Comparison of ENCODE assay signal across 8 cellular contexts in genomic region chr12:132909030-132909368, GRCh38. TPM values are rescaled to one million over a fixed set of nuclear protein-coding genes. Genes with fewer than 3 reads are reported as not detected.
DNase-seq lines count a peak whose midpoint lies in the region; ATAC-seq and TF ChIP-seq lines count a peak whose summit lies in the region.

No MANE protein-coding gene starts in this region.

- H3K4me1 ChIP-seq in lung (ENCODE audit: control insufficient read depth in 2 of 2, insufficient read depth in 2 of 2, low read length in 2 of 2): peaks cover 0 to 5% of the 10 kb centered on the region in 2 donors

- peak overlapping the region; percentile 48 to 70 for H3K27ac ChIP-seq in lung (ENCODE audit: low read depth in 1 of 2, low read length in 1 of 2)

- peaks cover 9% of the 10 kb centered on the region for H3K4me1 Mint-ChIP-seq in activated naive CD4-positive, alpha-beta T cell treated with anti-CD3 and anti-CD28 coated beads for 36 hours (ENCODE audit: low read depth)
- peaks cover 4% of the 10 kb centered on the region for H3K4me1 Mint-ChIP-seq in brain
- peaks cover 4% of the 10 kb centered on the region for H3K4me1 Mint-ChIP-seq in type B pancreatic cell (ENCODE audit: unreplicated experiment)

- H3K27me3 ChIP-seq in lung (ENCODE audit: control insufficient read depth, insufficient read depth): no peaks in the 10 kb centered on the region

- H3K9me3 ChIP-seq in lung (ENCODE audit: control insufficient read depth in 2 of 2, insufficient read depth in 1 of 2, low read length in 1 of 2): peaks cover 2 to 15% of the 10 kb centered on the region in 2 donors

- peaks cover 23% of the 10 kb centered on the region for H3K9me3 Mint-ChIP-seq in activated naive CD4-positive, alpha-beta T cell treated with anti-CD3 and anti-CD28 coated beads for 36 hours
- H3K9me3 Mint-ChIP-seq in brain: peaks cover 33 to 59% (median 53%) of the 10 kb centered on the region in 5 experiments
- H3K9me3 Mint-ChIP-seq in type B pancreatic cell: peaks cover 20% of the 10 kb centered on the region

- peaks cover 17% of the 10 kb centered on the region for H3K36me3 Mint-ChIP-seq in activated naive CD4-positive, alpha-beta T cell treated with anti-CD3 and anti-CD28 coated beads for 36 hours (ENCODE audit: low read depth)
- peaks cover 45% of the 10 kb centered on the region for H3K36me3 Mint-ChIP-seq in brain
- peaks cover 16% of the 10 kb centered on the region for H3K36me3 Mint-ChIP-seq in type B pancreatic cell

- peak overlapping the region; percentile 86 for H3K4me3 Mint-ChIP-seq in activated naive CD4-positive, alpha-beta T cell treated with anti-CD3 and anti-CD28 coated beads for 36 hours
- H3K4me3 Mint-ChIP-seq in brain (peak overlapping the region; percentile 90 to 98 (median 93)), type B pancreatic cell (peak overlapping the region; percentile 98)

- WGBS in lung, 2 donors: 2 to 3% methylated on average over 22 of the region's 22 CpGs

- H3K4me3 ChIP-seq in lung: peak overlapping the region; percentile 71

- ATAC-seq in lung (ENCODE audit: insufficient read depth, low FRiP score): no peak
- ATAC-seq in GM18519 (IDR thresholded peaks at IDR 0.05; ENCODE audit: low FRiP score, unreplicated experiment): no peak
- no peak for ATAC-seq in GM21619 (IDR thresholded peaks at IDR 0.05; ENCODE audit: unreplicated experiment)

- DNase-seq in activated naive CD4-positive, alpha-beta T cell treated with anti-CD3 and anti-CD28 coated beads for 36 hours: no peak
- no peak for DNase-seq in activated naive CD4-positive, alpha-beta T cell treated with Interleukin-2 at 50 U/mL for 16 hours
- DNase-seq in lung (ENCODE audit: low spot score) (no peak), type B pancreatic cell (ENCODE audit: extremely low spot score, unreplicated experiment) (no peak), cerebellar nuclear complex (lab: John Stamatoyannopoulos, UW) (no peak)

- H3K27ac Mint-ChIP-seq in activated naive CD4-positive, alpha-beta T cell treated with anti-CD3 and anti-CD28 coated beads for 36 hours: peak overlapping the region; percentile 62
- H3K27ac Mint-ChIP-seq in brain (peak overlapping the region; percentile 58 to 98 (median 90)), type B pancreatic cell (no peak overlapping the region)

- H3K36me3 ChIP-seq in lung (ENCODE audit: control insufficient read depth in 2 of 2, insufficient read depth in 2 of 2, low read length in 2 of 2): no peaks in the 10 kb centered on the region

- CTCF ChIA-PET in activated naive CD4-positive, alpha-beta T cell treated with anti-CD3 and anti-CD28 coated beads for 36 hours (lab: Charles Lee): interaction anchor here (0.6 to 0.7 kb wide), 2 partner anchors 17 to 80 kb away, joined by 4 to 5 read pairs; no protein-coding TSS in a partner anchor

- no peak for TF ChIP-seq CTCF in brain (conservative IDR thresholded peaks at IDR 0.05)
- TF ChIP-seq CTCF in lung (IDR thresholded peaks at IDR 0.05; ENCODE audit: control extremely low read depth, extremely low read depth): no peak
- TF ChIP-seq CTCF in type B pancreatic cell (conservative IDR thresholded peaks at IDR 0.05): no peak

- intact Hi-C loops in activated naive CD4-positive, alpha-beta T cell treated with anti-CD3 and anti-CD28 coated beads for 36 hours (cut with micrococcal nuclease): loop anchor here (2.0 kb wide), 2 partner anchors 80 to 222 kb away; partner anchors contain the start of genes GOLGA3, POLE and PXMP2

- no peaks in the 10 kb centered on the region for H3K27me3 Mint-ChIP-seq in activated naive CD4-positive, alpha-beta T cell treated with anti-CD3 and anti-CD28 coated beads for 36 hours (ENCODE audit: low read depth)
- H3K27me3 Mint-ChIP-seq in brain (peaks cover 30% of the 10 kb centered on the region), type B pancreatic cell (peaks cover 23% of the 10 kb centered on the region)

RNA-seq across cellular contexts. Expression of gene CHFR, which starts 21.6 kb away (rescaled TPM):
- total RNA-seq in activated naive CD4-positive, alpha-beta T cell treated with anti-CD3 and anti-CD28 coated beads for 36 hours: 10 to 100 TPM; 27.2 to 32.8 TPM
- polyA plus RNA-seq in brain (ENCODE audit: insufficient read depth, low read depth, low replicate concordance) (11.6 TPM), lung (10 to 100 TPM; 35.1 to 36.3 TPM)
- total RNA-seq in lung (10 to 100 TPM; 44.4 to 59.9 TPM), type B pancreatic cell (ENCODE audit: low replicate concordance) (37.1 and 43.7 TPM in 2 replicates)

RNA-seq across cellular contexts. Expression of gene ZNF605, which starts 47.1 kb away (rescaled TPM):
- total RNA-seq in activated naive CD4-positive, alpha-beta T cell treated with anti-CD3 and anti-CD28 coated beads for 36 hours: 1 to 10 TPM; 4.3 to 5.3 TPM
- 1.6 TPM for polyA plus RNA-seq in brain (ENCODE audit: insufficient read depth, low read depth, low replicate concordance)
- total RNA-seq in lung: 10 to 100 TPM; 10.7 to 17.3 TPM
- polyA plus RNA-seq in lung: 1 to 10 TPM; 2.1 to 3.8 TPM
- 18.3 and 20.6 TPM in 2 replicates for total RNA-seq in type B pancreatic cell (ENCODE audit: low replicate concordance)
